ENCODE assay signal across 10 cellular contexts in the genomic region with DNA sequence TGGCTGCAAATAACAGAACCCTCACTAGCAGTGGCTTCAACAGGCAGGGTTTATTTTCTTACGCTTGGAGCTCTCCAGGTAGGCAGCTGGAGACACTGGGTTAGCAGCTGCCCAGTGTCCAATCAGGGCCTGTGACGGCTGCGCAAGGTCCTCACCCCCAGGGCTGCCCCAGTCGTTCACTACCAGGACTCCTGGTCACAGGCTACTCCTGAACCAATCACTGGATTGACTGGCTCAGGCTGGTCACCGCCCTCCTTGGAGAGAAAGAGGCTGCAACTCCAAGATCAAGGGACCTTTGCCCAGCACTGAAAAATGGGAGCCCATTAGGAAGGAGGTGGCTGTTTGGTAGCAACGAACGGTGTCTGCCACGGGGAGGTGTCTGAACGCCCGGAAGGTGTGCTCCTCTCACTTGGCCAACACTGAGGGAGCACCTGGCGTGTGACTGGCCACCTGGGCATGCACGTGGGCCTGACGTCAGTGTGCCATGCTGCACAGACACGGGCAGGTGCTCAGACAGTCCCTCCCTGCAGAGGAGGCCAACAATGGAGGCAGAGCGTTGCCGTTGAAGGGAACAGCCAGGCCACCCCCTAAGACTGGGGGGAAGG. TPM values are rescaled to one million over a fixed set of nuclear protein-coding genes. Genes with fewer than 3 reads are reported as not detected.
DNase-seq lines count a peak whose midpoint lies in the region; ATAC-seq and TF ChIP-seq lines count a peak whose summit lies in the region.
"Had no signal": no experiment of that assay in that cellular context is flagged by ENCODE, and none has a peak within 500 bp of the region (broad histone marks: within the 10 kb centered on the region; RNA-seq: fewer than 3 reads in every experiment).

No MANE protein-coding gene starts in this region.

- no peaks in the 10 kb centered on the region for H3K27me3 Mint-ChIP-seq in activated CD4-positive, alpha-beta memory T cell treated with anti-CD3 and anti-CD28 coated beads, Interleukin-2, amount 10 ng/mL, durations not matched to agents 7 days and 5 days
- H3K27me3 Mint-ChIP-seq in osteocyte (ENCODE audit: unreplicated experiment) = peaks cover 5% of the 10 kb centered on the region
- H3K27me3 Mint-ChIP-seq in natural killer cell treated with Interleukin-12 subunit alpha and Interleukin-12 subunit beta and Interleukin-15 and Interleukin-18, amount 100 ng/mL, for 72 hours = no peaks in the 10 kb centered on the region

- peak overlapping the region; percentile 99 for H3K27ac Mint-ChIP-seq in activated CD4-positive, alpha-beta memory T cell treated with anti-CD3 and anti-CD28 coated beads, Interleukin-2, amount 10 ng/mL, durations not matched to agents 7 days and 5 days
- no peak overlapping the region for H3K27ac Mint-ChIP-seq in osteocyte (ENCODE audit: unreplicated experiment)
- H3K27ac Mint-ChIP-seq in natural killer cell treated with Interleukin-12 subunit alpha and Interleukin-12 subunit beta and Interleukin-15 and Interleukin-18, amount 100 ng/mL, for 72 hours = peak overlapping the region in 1 of 2 donors; percentile 97

- CTCF ChIA-PET in activated CD4-positive, alpha-beta memory T cell treated with anti-CD3 and anti-CD28 coated beads, Interleukin-2, amount 10 ng/mL, durations not matched to agents 7 days and 5 days (lab: Charles Lee) = interaction anchor here (1.3 to 4.9 kb wide), 4 partner anchors 47 to 97 kb away, joined by 3 to 76 read pairs (median 39); a partner anchor contains a TSS

- no peaks in the 10 kb centered on the region for H3K36me3 ChIP-seq in mucosa of stomach (ENCODE audit: control insufficient read depth, insufficient read depth, low read length)
- H3K36me3 ChIP-seq: brain microvascular endothelial cell had no signal

- H3K9ac ChIP-seq in mucosa of stomach (ENCODE audit: low read length) = peak overlapping the region; percentile 68

- H3K36me3 Mint-ChIP-seq in activated CD4-positive, alpha-beta memory T cell treated with anti-CD3 and anti-CD28 coated beads, Interleukin-2, amount 10 ng/mL, durations not matched to agents 7 days and 5 days (ENCODE audit: low read depth) = peaks cover 12% of the 10 kb centered on the region
- no peaks in the 10 kb centered on the region for H3K36me3 Mint-ChIP-seq in osteocyte (ENCODE audit: unreplicated experiment)
- H3K36me3 Mint-ChIP-seq in natural killer cell treated with Interleukin-12 subunit alpha and Interleukin-12 subunit beta and Interleukin-15 and Interleukin-18, amount 100 ng/mL, for 72 hours = no peaks in the 10 kb centered on the region

- H3K27me3 ChIP-seq in mucosa of stomach (ENCODE audit: control insufficient read depth, insufficient read depth, low read length) = no peaks in the 10 kb centered on the region
- H3K27me3 ChIP-seq: brain microvascular endothelial cell had no signal

- TF ChIP-seq CTCF in osteocyte (IDR thresholded peaks at IDR 0.05) (no peak), omental fat pad (IDR thresholded peaks at IDR 0.05) (no peak)

- peak; percentile 91 for DNase-seq in DMS153 (lab: John Stamatoyannopoulos, UW)
- peak; percentile 23 to 93 (median 83) for DNase-seq in NCI-H1417 (lab: John Stamatoyannopoulos, UW)
- DNase-seq in activated CD4-positive, alpha-beta memory T cell treated with anti-CD3 and anti-CD28 coated beads, Interleukin-2, amount 10 ng/mL, durations not matched to agents 7 days and 5 days = no peak
- DNase-seq in dedifferentiated amniotic fluid mesenchymal stem cell (ENCODE audit: extremely low spot score) = no peak
- no peak for DNase-seq in osteocyte (ENCODE audit: extremely low spot score, unreplicated experiment)
- DNase-seq in omental fat pad (ENCODE audit: low spot score) = no peak
- DNase-seq in natural killer cell treated with Interleukin-12 subunit alpha and Interleukin-12 subunit beta and Interleukin-15 and Interleukin-18, amount 100 ng/mL, for 72 hours (ENCODE audit: low spot score) = no peak
- DNase-seq: brain microvascular endothelial cell, left ventricle myocardium superior had no signal

- H3K9me3 ChIP-seq in mucosa of stomach (ENCODE audit: control insufficient read depth, low read length) = no peaks in the 10 kb centered on the region

- no peak for ATAC-seq in omental fat pad (ENCODE audit: low FRiP score)
- ATAC-seq in natural killer cell treated with Interleukin-12 subunit alpha and Interleukin-12 subunit beta and Interleukin-15 and Interleukin-18, amount 100 ng/mL, for 72 hours = no peak
- ATAC-seq: left ventricle myocardium superior had no signal

- H3K4me1 ChIP-seq in mucosa of stomach (ENCODE audit: control insufficient read depth, insufficient read depth, low read length) = peaks cover 36% of the 10 kb centered on the region

- H3K4me1 Mint-ChIP-seq in activated CD4-positive, alpha-beta memory T cell treated with anti-CD3 and anti-CD28 coated beads, Interleukin-2, amount 10 ng/mL, durations not matched to agents 7 days and 5 days = peaks cover 43% of the 10 kb centered on the region
- H3K4me1 Mint-ChIP-seq in osteocyte (ENCODE audit: unreplicated experiment) = peaks cover 19% of the 10 kb centered on the region
- peaks cover 29 to 31% of the 10 kb centered on the region in 2 donors for H3K4me1 Mint-ChIP-seq in natural killer cell treated with Interleukin-12 subunit alpha and Interleukin-12 subunit beta and Interleukin-15 and Interleukin-18, amount 100 ng/mL, for 72 hours (ENCODE audit: low read depth in 2 of 2)

- H3K9me3 Mint-ChIP-seq in activated CD4-positive, alpha-beta memory T cell treated with anti-CD3 and anti-CD28 coated beads, Interleukin-2, amount 10 ng/mL, durations not matched to agents 7 days and 5 days = no peaks in the 10 kb centered on the region
- no peaks in the 10 kb centered on the region for H3K9me3 Mint-ChIP-seq in osteocyte (ENCODE audit: unreplicated experiment)
- no peaks in the 10 kb centered on the region for H3K9me3 Mint-ChIP-seq in natural killer cell treated with Interleukin-12 subunit alpha and Interleukin-12 subunit beta and Interleukin-15 and Interleukin-18, amount 100 ng/mL, for 72 hours

- no peak overlapping the region for H3K4me3 Mint-ChIP-seq in activated CD4-positive, alpha-beta memory T cell treated with anti-CD3 and anti-CD28 coated beads, Interleukin-2, amount 10 ng/mL, durations not matched to agents 7 days and 5 days
- no peak overlapping the region for H3K4me3 Mint-ChIP-seq in osteocyte (ENCODE audit: unreplicated experiment)
- H3K4me3 Mint-ChIP-seq in natural killer cell treated with Interleukin-12 subunit alpha and Interleukin-12 subunit beta and Interleukin-15 and Interleukin-18, amount 100 ng/mL, for 72 hours = no peak overlapping the region

- POLR2A ChIA-PET in activated CD4-positive, alpha-beta memory T cell treated with anti-CD3 and anti-CD28 coated beads, Interleukin-2, amount 10 ng/mL, durations not matched to agents 7 days and 5 days (lab: Charles Lee) = interaction anchor here (2.5 to 5.5 kb wide), 10 partner anchors 40 to 432 kb away, joined by 13 to 117 read pairs (median 25); a partner anchor contains a TSS

- peak overlapping the region; percentile 15 for H3K4me3 ChIP-seq in mucosa of stomach (ENCODE audit: low read length)

RNA-seq across cellular contexts. Expression of a gene that starts 5.1 kb away (rescaled TPM):
- 10 to 100 TPM; 63.1 to 65.0 TPM for total RNA-seq in activated CD4-positive, alpha-beta memory T cell treated with anti-CD3 and anti-CD28 coated beads, Interleukin-2, amount 10 ng/mL, durations not matched to agents 7 days and 5 days
- total RNA-seq in osteocyte (43.5 and 44.0 TPM in 2 replicates), omental fat pad (10 to 100 TPM; 29.9 to 43.5 (median 36.1) TPM)
- 10 to 100 TPM; 35.7 to 38.9 TPM for total RNA-seq in natural killer cell treated with Interleukin-12 subunit alpha and Interleukin-12 subunit beta and Interleukin-15 and Interleukin-18, amount 100 ng/mL, for 72 hours

RNA-seq across cellular contexts. Expression of a gene that starts 22.2 kb away (rescaled TPM):
- total RNA-seq in activated CD4-positive, alpha-beta memory T cell treated with anti-CD3 and anti-CD28 coated beads, Interleukin-2, amount 10 ng/mL, durations not matched to agents 7 days and 5 days = under 1 TPM; 0.15 to 0.18 TPM
- total RNA-seq in osteocyte (2.8 and 3.6 TPM in 2 replicates), omental fat pad (1 to 10 TPM; 1.6 to 3.1 (median 2.4) TPM)
- under 1 TPM; 0.08 to 0.21 TPM for total RNA-seq in natural killer cell treated with Interleukin-12 subunit alpha and Interleukin-12 subunit beta and Interleukin-15 and Interleukin-18, amount 100 ng/mL, for 72 hours

RNA-seq across cellular contexts. Expression of a gene that starts 40.2 kb away (rescaled TPM):
- 100 to 1,000 TPM; 101 to 111 TPM for total RNA-seq in activated CD4-positive, alpha-beta memory T cell treated with anti-CD3 and anti-CD28 coated beads, Interleukin-2, amount 10 ng/mL, durations not matched to agents 7 days and 5 days
- total RNA-seq in osteocyte = 75.4 and 79.9 TPM in 2 replicates
- total RNA-seq in omental fat pad = 10 to 100 TPM; 28.3 to 85.6 (median 34.9) TPM
- total RNA-seq in natural killer cell treated with Interleukin-12 subunit alpha and Interleukin-12 subunit beta and Interleukin-15 and Interleukin-18, amount 100 ng/mL, for 72 hours = 100 to 1,000 TPM; 120 to 130 TPM

RNA-seq across cellular contexts. Expression of a gene that starts 44.6 kb away (rescaled TPM):
- 10 to 100 TPM; 60.8 to 60.9 TPM for total RNA-seq in activated CD4-positive, alpha-beta memory T cell treated with anti-CD3 and anti-CD28 coated beads, Interleukin-2, amount 10 ng/mL, durations not matched to agents 7 days and 5 days
- total RNA-seq in osteocyte (49.8 and 60.7 TPM in 2 replicates), omental fat pad (10 to 100 TPM in 3 of 4 donors, 1 to 10 TPM in 1; 4.9 to 29.2 (median 10.8) TPM)
- 100 to 1,000 TPM in 1 of 2 donors, 10 to 100 TPM in 1; 40.3 to 102 TPM for total RNA-seq in natural killer cell treated with Interleukin-12 subunit alpha and Interleukin-12 subunit beta and Interleukin-15 and Interleukin-18, amount 100 ng/mL, for 72 hours

RNA-seq across cellular contexts. Expression of a gene that starts 49.8 kb away (rescaled TPM):
- total RNA-seq in activated CD4-positive, alpha-beta memory T cell treated with anti-CD3 and anti-CD28 coated beads, Interleukin-2, amount 10 ng/mL, durations not matched to agents 7 days and 5 days = under 1 TPM in 1 of 2 experiments, not detected in 1; 0.08 TPM
- total RNA-seq in osteocyte (4.7 and 4.8 TPM in 2 replicates), omental fat pad (10 to 100 TPM in 3 of 4 donors, 1 to 10 TPM in 1; 3.3 to 61.3 (median 19.4) TPM)
- not detected for total RNA-seq in natural killer cell treated with Interleukin-12 subunit alpha and Interleukin-12 subunit beta and Interleukin-15 and Interleukin-18, amount 100 ng/mL, for 72 hours

Comparison
In these comparisons a context has a peak if more than half of its experiments do, and no peak if none do; other contexts are left out.
1. DNase-seq: peak in DMS153 (single experiment) and NCI-H1417 (3 of 3); none in activated CD4-positive, alpha-beta memory T cell treated with anti-CD3 and anti-CD28 coated beads, Interleukin-2, amount 10 ng/mL, durations not matched to agents 7 days and 5 days (single experiment), dedifferentiated amniotic fluid mesenchymal stem cell (single experiment), osteocyte (single experiment), omental fat pad (single experiment) and natural killer cell treated with Interleukin-12 subunit alpha and Interleukin-12 subunit beta and Interleukin-15 and Interleukin-18, amount 100 ng/mL, for 72 hours (single experiment).